25 cellular contexts compared by ENCODE assay signal in the genomic region with DNA sequence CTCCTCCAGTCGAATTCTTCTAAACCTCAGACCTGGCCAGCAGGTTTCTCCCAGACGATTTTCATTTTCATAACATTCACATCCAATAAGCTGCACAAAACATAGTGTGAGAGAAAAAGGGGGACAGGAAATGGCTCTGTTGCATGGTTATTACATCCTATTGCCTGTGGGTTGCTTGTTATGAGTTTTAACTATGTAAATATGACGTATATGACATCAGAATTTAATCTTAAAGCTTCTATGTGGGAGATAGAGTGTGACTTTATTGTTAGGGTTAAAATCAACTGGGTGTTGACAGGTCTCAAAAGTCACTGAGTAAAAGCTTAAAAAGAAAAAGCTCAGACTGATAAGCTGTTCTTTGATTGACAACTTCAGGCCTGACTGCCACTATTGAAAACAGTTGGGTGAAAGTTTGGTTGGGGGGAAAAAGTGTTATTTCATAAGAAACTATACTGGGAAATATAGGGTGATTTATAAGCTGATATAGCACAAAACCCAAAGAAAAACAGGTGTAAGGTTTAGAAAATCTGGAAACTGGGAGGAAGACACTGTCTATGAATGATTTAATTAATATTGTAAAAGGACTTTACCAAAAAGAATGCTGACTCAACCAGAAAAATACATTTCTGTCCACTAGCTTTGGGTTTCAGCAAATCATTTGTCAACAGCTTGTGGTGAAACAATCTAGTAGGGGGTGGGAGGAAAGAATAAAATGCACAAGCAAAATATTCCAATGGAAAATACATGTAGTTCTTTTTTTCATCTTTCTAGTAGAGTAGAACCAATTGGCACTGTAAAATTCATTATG.
"Had no signal": no experiment of that assay in that cellular context is flagged by ENCODE, and none has a peak within 500 bp of the region (broad histone marks: within the 10 kb centered on the region; RNA-seq: fewer than 3 reads in every experiment).

No MANE protein-coding gene starts in this region.

- H3K4me1 Mint-ChIP-seq: activated naive CD4-positive, alpha-beta T cell treated with anti-CD3 and anti-CD28 coated beads, Interleukin-2, amount 50 U/mL, for 24 hours had no signal

- ATAC-seq: activated CD4-positive, CD25-positive, alpha-beta regulatory T cell treated with anti-CD3 and anti-CD28 coated beads, Interleukin-2, amount 50 U/mL, for 24 hours; activated CD8-positive, alpha-beta T cell treated with anti-CD3 and anti-CD28 coated beads, Interleukin-2, amount 10 ng/mL, durations not matched to agents 7 days and 5 days; body of pancreas; SK-N-SH treated with all-trans-retinoic acid at 6 μM for 48 hours had no signal

- H3K27ac ChIP-seq: body of pancreas, Peyer's patch, SJSA1 had no signal

- H3K9me3 Mint-ChIP-seq: activated naive CD4-positive, alpha-beta T cell treated with anti-CD3 and anti-CD28 coated beads, Interleukin-2, amount 50 U/mL, for 24 hours; activated T-cell treated with anti-CD3 and anti-CD28 coated beads, Interleukin-2, amount 50 U/mL, for 24 hours; activated T-helper 1 cell treated with anti-CD3 and anti-CD28 coated beads, Interleukin-12 subunit alpha, Interleukin-12 subunit beta, Interleukin-2, Interleukin-4 antibody, amounts not matched to agents 30 ng/mL and 10 ng/mL and 1 ng/mL, durations not matched to agents 14 hours and 24 hours and 36 hours; T-helper 2 cell treated with Interferon-gamma antibody and Interleukin-4, amounts not matched to agents 5 μg/mL and 100 μg/mL, for 36 hours had no signal

- FAIRE-seq: bronchial epithelial cell had no signal

- H3K4me1 ChIP-seq: body of pancreas, Peyer's patch had no signal

- H3K36me3 Mint-ChIP-seq: activated naive CD4-positive, alpha-beta T cell treated with anti-CD3 and anti-CD28 coated beads, Interleukin-2, amount 50 U/mL, for 24 hours had no signal

- H3K4me3 ChIP-seq: body of pancreas, Peyer's patch, SJSA1 had no signal

- H3K27ac Mint-ChIP-seq: activated CD8-positive, alpha-beta T cell treated with anti-CD3 and anti-CD28 coated beads, Interleukin-2, amount 10 ng/mL, durations not matched to agents 7 days and 5 days; activated naive CD4-positive, alpha-beta T cell treated with anti-CD3 and anti-CD28 coated beads, Interleukin-2, amount 50 U/mL, for 24 hours; activated T-cell treated with anti-CD3 and anti-CD28 coated beads, Interleukin-2, amount 50 U/mL, for 24 hours; activated T-helper 1 cell treated with anti-CD3 and anti-CD28 coated beads, Interleukin-12 subunit alpha, Interleukin-12 subunit beta, Interleukin-2, Interleukin-4 antibody, amounts not matched to agents 30 ng/mL and 10 ng/mL and 1 ng/mL, durations not matched to agents 14 hours and 24 hours and 36 hours; T-helper 2 cell treated with Interferon-gamma antibody and Interleukin-4, amounts not matched to agents 5 μg/mL and 100 μg/mL, for 36 hours had no signal

- H3K27me3 Mint-ChIP-seq: activated T-cell treated with anti-CD3 and anti-CD28 coated beads, Interleukin-2, amount 50 U/mL, for 24 hours had no signal

- H3K4me3 Mint-ChIP-seq: activated CD8-positive, alpha-beta T cell treated with anti-CD3 and anti-CD28 coated beads, Interleukin-2, amount 10 ng/mL, durations not matched to agents 7 days and 5 days; activated naive CD4-positive, alpha-beta T cell treated with anti-CD3 and anti-CD28 coated beads, Interleukin-2, amount 50 U/mL, for 24 hours; activated T-cell treated with anti-CD3 and anti-CD28 coated beads, Interleukin-2, amount 50 U/mL, for 24 hours; activated T-helper 1 cell treated with anti-CD3 and anti-CD28 coated beads, Interleukin-12 subunit alpha, Interleukin-12 subunit beta, Interleukin-2, Interleukin-4 antibody, amounts not matched to agents 30 ng/mL and 10 ng/mL and 1 ng/mL, durations not matched to agents 14 hours and 24 hours and 36 hours; T-helper 2 cell treated with Interferon-gamma antibody and Interleukin-4, amounts not matched to agents 5 μg/mL and 100 μg/mL, for 36 hours had no signal

- H3K36me3 ChIP-seq: Peyer's patch, SJSA1 had no signal

- H3K9me3 ChIP-seq: body of pancreas, Peyer's patch, SJSA1 had no signal

- H3K27me3 ChIP-seq: body of pancreas, Peyer's patch, SJSA1 had no signal

- DNase-seq: activated CD4-positive, alpha-beta T cell treated with anti-CD3 and anti-CD28 coated beads for 48 hours; activated CD4-positive, alpha-beta T cell treated with anti-CD3 and anti-CD28 coated beads, Interleukin-2, amount 50 U/mL, for 4 hours; activated CD8-positive, alpha-beta T cell treated with anti-CD3 and anti-CD28 coated beads, Interleukin-2, amount 10 ng/mL, durations not matched to agents 7 days and 5 days; activated effector memory CD4-positive, alpha-beta T cell treated with Interleukin-2 at 50 U/mL for 16 hours; activated naive CD4-positive, alpha-beta T cell; activated T-cell treated with anti-CD3 and anti-CD28 coated beads, Interleukin-2, amount 50 U/mL, for 24 hours; aorta; body of pancreas; central memory CD4-positive, alpha-beta T cell; MM.1S; NCI-H1105 treated with DMSO at 0.1 percent for 48 hours; NCI-H1436 treated with DMSO at 0.1 percent for 48 hours; NCI-H187; NCI-H2081; NCI-H510A treated with DMSO at 0.1 percent for 48 hours; Peyer's patch; SHP77; SW 1271 had no signal
